Comparison of ENCODE assay signal across 16 cellular contexts in the genomic region with DNA sequence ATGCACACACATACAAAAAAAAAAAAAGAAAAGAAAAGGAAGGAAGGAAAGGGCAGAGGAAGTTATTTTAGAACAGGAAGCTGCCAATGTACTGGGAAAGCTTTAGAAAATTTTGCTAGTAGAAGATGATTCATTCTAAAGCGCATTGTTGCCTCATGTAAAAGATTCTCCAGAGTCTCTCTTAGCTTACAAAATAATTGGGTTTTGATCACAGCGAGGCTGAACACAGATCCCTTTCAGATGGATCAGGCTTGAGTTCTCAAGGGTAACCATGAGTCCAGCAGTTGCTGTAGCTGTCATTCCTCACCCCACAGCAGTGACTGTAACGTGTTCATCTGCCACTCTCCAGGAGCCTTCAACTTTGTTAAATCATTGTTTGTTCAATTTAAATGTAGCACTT.
DNase-seq lines count a peak whose midpoint lies in the region; TF ChIP-seq lines count a peak whose summit lies in the region.
"Had no signal": no experiment of that assay in that cellular context is flagged by ENCODE, and none has a peak within 500 bp of the region (broad histone marks: within the 10 kb centered on the region; RNA-seq: fewer than 3 reads in every experiment).

No MANE protein-coding gene starts in this region.

- H3K79me1 ChIP-seq in trophoblast cell (ENCODE audit: low read length), result no peaks in the 10 kb centered on the region

- H3K27me3 Mint-ChIP-seq in endothelial cell (ENCODE audit: unreplicated experiment) (peaks cover 2% of the 10 kb centered on the region), progenitor cell of endocrine pancreas (no peaks in the 10 kb centered on the region)
- H3K27me3 Mint-ChIP-seq: activated B cell treated with CpG ODN at 0.5 μM for 24 hours; CD4-positive, alpha-beta memory T cell had no signal

- H3K36me3 Mint-ChIP-seq in endothelial cell (ENCODE audit: low read depth, unreplicated experiment) (peaks cover 37% of the 10 kb centered on the region), progenitor cell of endocrine pancreas (ENCODE audit: insufficient read depth) (peaks cover 18% of the 10 kb centered on the region)

- no peak overlapping the region for H3K4me3 ChIP-seq in trophoblast cell (ENCODE audit: low read depth, low read length)

- no peaks in the 10 kb centered on the region for H3K9me3 ChIP-seq in trophoblast cell (ENCODE audit: insufficient read depth, low read depth, low read length)

- no peak overlapping the region for H3K9ac ChIP-seq in trophoblast cell (ENCODE audit: low read length)
- H3K9ac ChIP-seq: parathyroid adenoma had no signal

- H3K4me3 Mint-ChIP-seq in endothelial cell (ENCODE audit: unreplicated experiment) (peak overlapping the region; percentile 65), progenitor cell of endocrine pancreas (ENCODE audit: low read depth) (no peak overlapping the region)
- H3K4me3 Mint-ChIP-seq: activated B cell treated with CpG ODN at 0.5 μM for 24 hours; activated T-cell treated with anti-CD3 and anti-CD28 coated beads, Interleukin-2, amount 50 U/mL, for 4 hours had no signal

- no peak overlapping the region for H2BK12ac ChIP-seq in trophoblast cell (ENCODE audit: low read length)

- H2BK5ac ChIP-seq in trophoblast cell (ENCODE audit: low read depth, low read length, poor library complexity), result no peak overlapping the region

- H4K91ac ChIP-seq in trophoblast cell (ENCODE audit: low read depth, low read length), result no peak overlapping the region

- H3K27me3 ChIP-seq in trophoblast cell (ENCODE audit: insufficient read depth, low read length), result no peaks in the 10 kb centered on the region

- H3K4me1 Mint-ChIP-seq in endothelial cell (ENCODE audit: unreplicated experiment) (peaks cover 30% of the 10 kb centered on the region), progenitor cell of endocrine pancreas (ENCODE audit: low read depth) (peaks cover 5% of the 10 kb centered on the region)
- H3K4me1 Mint-ChIP-seq: activated B cell treated with CpG ODN at 0.5 μM for 24 hours had no signal

- H2AK5ac ChIP-seq in trophoblast cell (ENCODE audit: low read length), result no peak overlapping the region

- no peak overlapping the region for H3K18ac ChIP-seq in trophoblast cell (ENCODE audit: low read length)

- H3K79me2 ChIP-seq in trophoblast cell (ENCODE audit: control insufficient read depth, insufficient read depth, low read length, poor library complexity), result no peaks in the 10 kb centered on the region
- H3K79me2 ChIP-seq: parathyroid adenoma had no signal

- H3K27ac Mint-ChIP-seq in endothelial cell (ENCODE audit: unreplicated experiment) (peak overlapping the region; percentile 89), progenitor cell of endocrine pancreas (peak overlapping the region; percentile 7)
- H3K27ac Mint-ChIP-seq: activated B cell treated with CpG ODN at 0.5 μM for 24 hours had no signal

- TF ChIP-seq CTCF in endothelial cell (IDR thresholded peaks at IDR 0.05; ENCODE audit: unreplicated experiment) (no peak), progenitor cell of endocrine pancreas (IDR thresholded peaks at IDR 0.05; ENCODE audit: unreplicated experiment) (no peak)

- no peak overlapping the region for H4K12ac ChIP-seq in trophoblast cell (ENCODE audit: low read depth, low read length)

- no peak overlapping the region for H3K4me2 ChIP-seq in trophoblast cell (ENCODE audit: low read length)

- H3K4me1 ChIP-seq in trophoblast cell (ENCODE audit: control insufficient read depth in 1 of 2, insufficient read depth in 2 of 2, low read length in 2 of 2), result no peaks in the 10 kb centered on the region
- H3K4me1 ChIP-seq: parathyroid adenoma had no signal

- H3K4ac ChIP-seq in trophoblast cell (ENCODE audit: low read depth, low read length), result no peak overlapping the region

- no peak overlapping the region for H4K8ac ChIP-seq in trophoblast cell (ENCODE audit: low read depth, low read length)

- DNase-seq in COLO829 (ENCODE audit: low spot score) (peak; percentile 13), MV-4-11 (lab: John Stamatoyannopoulos, UW) (peak; percentile 74), endothelial cell (ENCODE audit: low spot score) (no peak), progenitor cell of endocrine pancreas (ENCODE audit: low spot score, unreplicated experiment) (no peak), NCI-H2029 (lab: John Stamatoyannopoulos, UW) (no peak), trophoblast cell (no peak), activated gamma-delta T cell treated with Interleukin-2 at 50 U/mL for 16 hours (no peak), NCI-H446 treated with DMSO at 0.1 percent for 48 hours (lab: John Stamatoyannopoulos, UW) (no peak)
- DNase-seq: activated B cell treated with CpG ODN at 0.5 μM for 24 hours; activated T-cell treated with anti-CD3 and anti-CD28 coated beads, Interleukin-2, amount 50 U/mL, for 4 hours; CD4-positive, alpha-beta memory T cell; effector memory CD4-positive, alpha-beta T cell; mammary epithelial cell; NCI-H226; RPMI8226 had no signal

- no peak overlapping the region for H3K14ac ChIP-seq in trophoblast cell (ENCODE audit: low read length)

- peaks cover 6 to 24% of the 10 kb centered on the region in 2 experiments for H3K36me3 ChIP-seq in trophoblast cell (ENCODE audit: control insufficient read depth in 1 of 2, insufficient read depth in 2 of 2, low read length in 2 of 2)

- WGBS in trophoblast cell (ENCODE audit: extremely low coverage, insufficient coverage, insufficient read length), result no CpG with 5 or more reads among the region's 3 CpGs

- no peak overlapping the region for H2BK120ac ChIP-seq in trophoblast cell (ENCODE audit: insufficient read depth, low read length, poor library complexity)

- H3K9me3 Mint-ChIP-seq in endothelial cell (ENCODE audit: unreplicated experiment) (no peaks in the 10 kb centered on the region), progenitor cell of endocrine pancreas (ENCODE audit: low read depth) (no peaks in the 10 kb centered on the region)
- H3K9me3 Mint-ChIP-seq: activated B cell treated with CpG ODN at 0.5 μM for 24 hours; activated T-cell treated with anti-CD3 and anti-CD28 coated beads, Interleukin-2, amount 50 U/mL, for 4 hours had no signal

- no peak overlapping the region for H3K27ac ChIP-seq in trophoblast cell (ENCODE audit: low read depth, low read length)
- H3K27ac ChIP-seq: parathyroid adenoma had no signal

- no peak overlapping the region for H2AFZ ChIP-seq in trophoblast cell (ENCODE audit: insufficient read depth, low read length, poor library complexity)
- H2AFZ ChIP-seq: parathyroid adenoma had no signal

- H3K23ac ChIP-seq in trophoblast cell (ENCODE audit: low read length), result no peak overlapping the region

Comparison
In these comparisons a context has a peak if more than half of its experiments do, and no peak if none do; other contexts are left out.
1. DNase-seq: peak in COLO829 (single experiment) and MV-4-11 (single experiment); none in endothelial cell (single experiment), progenitor cell of endocrine pancreas (single experiment), NCI-H2029 (single experiment), trophoblast cell (0 of 2), activated gamma-delta T cell treated with Interleukin-2 at 50 U/mL for 16 hours (single experiment) and NCI-H446 treated with DMSO at 0.1 percent for 48 hours (single experiment).